ENCODE assay signal across 8 cellular contexts in genomic region chr15:65610871-65611718, GRCh38. TPM values are rescaled to one million over a fixed set of nuclear protein-coding genes. Genes with fewer than 3 reads are reported as not detected.
DNase-seq lines count a peak whose midpoint lies in the region; ATAC-seq and TF ChIP-seq lines count a peak whose summit lies in the region.

INTS14 (minus strand) TSS chr15:65611131; CDS start chr15:65607380, 3,751 bp downstream.

- peak; percentile 90 for DNase-seq in NCI-H1092 (lab: John Stamatoyannopoulos, UW)
- peak; percentile 96 for DNase-seq in globus pallidus (ENCODE audit: low spot score)
- DNase-seq in occipital lobe (lab: John Stamatoyannopoulos, UW) = peak; percentile 96

- H3K9me3 Mint-ChIP-seq in activated naive CD4-positive, alpha-beta T cell treated with anti-CD3 and anti-CD28 coated beads, Interleukin-2, amount 50 U/mL, for 24 hours = no peaks in the 10 kb centered on the region

- H3K27ac Mint-ChIP-seq in activated naive CD4-positive, alpha-beta T cell treated with anti-CD3 and anti-CD28 coated beads, Interleukin-2, amount 50 U/mL, for 24 hours = peak within 1 kb of the TSS; percentile 100

- H3K27me3 Mint-ChIP-seq in activated naive CD4-positive, alpha-beta T cell treated with anti-CD3 and anti-CD28 coated beads, Interleukin-2, amount 50 U/mL, for 24 hours = no peaks in the 10 kb centered on the region

- H3K4me1 Mint-ChIP-seq in activated naive CD4-positive, alpha-beta T cell treated with anti-CD3 and anti-CD28 coated beads, Interleukin-2, amount 50 U/mL, for 24 hours = peaks cover 44% of the 10 kb centered on the region

- peak; percentile 96 for ATAC-seq in HG02610 (IDR thresholded peaks at IDR 0.05; ENCODE audit: unreplicated experiment)
- ATAC-seq in SK-N-SH treated with all-trans-retinoic acid at 6 μM for 48 hours = peak; percentile 100

- H3K36me3 Mint-ChIP-seq in activated naive CD4-positive, alpha-beta T cell treated with anti-CD3 and anti-CD28 coated beads, Interleukin-2, amount 50 U/mL, for 24 hours = no peaks in the 10 kb centered on the region

- peak; percentile 87 for TF ChIP-seq POLR2A in GM10847 (IDR thresholded peaks at IDR 0.05; ENCODE audit: extremely low read depth, insufficient read length)

- peak within 1 kb of the TSS; percentile 98 for H3K4me3 Mint-ChIP-seq in activated naive CD4-positive, alpha-beta T cell treated with anti-CD3 and anti-CD28 coated beads, Interleukin-2, amount 50 U/mL, for 24 hours

- peak within 1 kb of the TSS; percentile 90 for H3K27ac ChIP-seq in temporal lobe (ENCODE audit: low read depth, low read length)

TF ChIP-seq in SK-N-SH treated with all-trans-retinoic acid at 6 μM for 48 hours, 23 proteins besides CTCF, POLR2A, EP300 and RAD21:
- TF ChIP-seq ESRRG (CRISPR knock-in tag; IDR thresholded peaks at IDR 0.05) (no peak), CSRNP3 (CRISPR knock-in tag; IDR thresholded peaks at IDR 0.05) (no peak), SNAI2 (CRISPR knock-in tag; IDR thresholded peaks at IDR 0.05) (no peak), RARB (CRISPR knock-in tag; IDR thresholded peaks at IDR 0.05) (no peak), CSDC2 (CRISPR knock-in tag; IDR thresholded peaks at IDR 0.05) (no peak), ZFP3 (CRISPR knock-in tag; IDR thresholded peaks at IDR 0.05) (0 out of 2 replicates have a peak, but pooled peaks have one; percentile 13), POU6F1 (CRISPR knock-in tag; IDR thresholded peaks at IDR 0.05; ENCODE audit: borderline replicate concordance, low read depth) (no peak), ISL1 (CRISPR knock-in tag; IDR thresholded peaks at IDR 0.05) (no peak), ZC3H10 (CRISPR knock-in tag; IDR thresholded peaks at IDR 0.05) (peak; percentile 42; the same call in 1 of the 2 replicates), GLIS3 (CRISPR knock-in tag; IDR thresholded peaks at IDR 0.05) (0 out of 2 replicates have a peak, but pooled peaks have one; percentile 10), OSR1 (CRISPR knock-in tag; IDR thresholded peaks at IDR 0.05) (no peak), ZNF8 (CRISPR knock-in tag; IDR thresholded peaks at IDR 0.05) (peak; percentile 18; the same call in 1 of the 2 replicates), ZNF70 (CRISPR knock-in tag; IDR thresholded peaks at IDR 0.05) (no peak), TCF4 (CRISPR knock-in tag; IDR thresholded peaks at IDR 0.05; ENCODE audit: borderline replicate concordance) (no peak)
- TF ChIP-seq, protein P1, sequence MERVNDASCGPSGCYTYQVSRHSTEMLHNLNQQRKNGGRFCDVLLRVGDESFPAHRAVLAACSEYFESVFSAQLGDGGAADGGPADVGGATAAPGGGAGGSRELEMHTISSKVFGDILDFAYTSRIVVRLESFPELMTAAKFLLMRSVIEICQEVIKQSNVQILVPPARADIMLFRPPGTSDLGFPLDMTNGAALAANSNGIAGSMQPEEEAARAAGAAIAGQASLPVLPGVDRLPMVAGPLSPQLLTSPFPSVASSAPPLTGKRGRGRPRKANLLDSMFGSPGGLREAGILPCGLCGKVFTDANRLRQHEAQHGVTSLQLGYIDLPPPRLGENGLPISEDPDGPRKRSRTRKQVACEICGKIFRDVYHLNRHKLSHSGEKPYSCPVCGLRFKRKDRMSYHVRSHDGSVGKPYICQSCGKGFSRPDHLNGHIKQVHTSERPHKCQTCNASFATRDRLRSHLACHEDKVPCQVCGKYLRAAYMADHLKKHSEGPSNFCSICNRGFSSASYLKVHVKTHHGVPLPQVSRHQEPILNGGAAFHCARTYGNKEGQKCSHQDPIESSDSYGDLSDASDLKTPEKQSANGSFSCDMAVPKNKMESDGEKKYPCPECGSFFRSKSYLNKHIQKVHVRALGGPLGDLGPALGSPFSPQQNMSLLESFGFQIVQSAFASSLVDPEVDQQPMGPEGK (CRISPR knock-in tag; IDR thresholded peaks at IDR 0.05; ENCODE audit: borderline replicate concordance) = no peak
- TF ChIP-seq, protein P2, sequence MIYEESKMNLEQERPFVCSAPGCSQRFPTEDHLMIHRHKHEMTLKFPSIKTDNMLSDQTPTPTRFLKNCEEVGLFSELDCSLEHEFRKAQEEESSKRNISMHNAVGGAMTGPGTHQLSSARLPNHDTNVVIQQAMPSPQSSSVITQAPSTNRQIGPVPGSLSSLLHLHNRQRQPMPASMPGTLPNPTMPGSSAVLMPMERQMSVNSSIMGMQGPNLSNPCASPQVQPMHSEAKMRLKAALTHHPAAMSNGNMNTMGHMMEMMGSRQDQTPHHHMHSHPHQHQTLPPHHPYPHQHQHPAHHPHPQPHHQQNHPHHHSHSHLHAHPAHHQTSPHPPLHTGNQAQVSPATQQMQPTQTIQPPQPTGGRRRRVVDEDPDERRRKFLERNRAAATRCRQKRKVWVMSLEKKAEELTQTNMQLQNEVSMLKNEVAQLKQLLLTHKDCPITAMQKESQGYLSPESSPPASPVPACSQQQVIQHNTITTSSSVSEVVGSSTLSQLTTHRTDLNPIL (CRISPR knock-in tag; IDR thresholded peaks at IDR 0.05; ENCODE audit: low read depth) = no peak
- TF ChIP-seq, protein P3, sequence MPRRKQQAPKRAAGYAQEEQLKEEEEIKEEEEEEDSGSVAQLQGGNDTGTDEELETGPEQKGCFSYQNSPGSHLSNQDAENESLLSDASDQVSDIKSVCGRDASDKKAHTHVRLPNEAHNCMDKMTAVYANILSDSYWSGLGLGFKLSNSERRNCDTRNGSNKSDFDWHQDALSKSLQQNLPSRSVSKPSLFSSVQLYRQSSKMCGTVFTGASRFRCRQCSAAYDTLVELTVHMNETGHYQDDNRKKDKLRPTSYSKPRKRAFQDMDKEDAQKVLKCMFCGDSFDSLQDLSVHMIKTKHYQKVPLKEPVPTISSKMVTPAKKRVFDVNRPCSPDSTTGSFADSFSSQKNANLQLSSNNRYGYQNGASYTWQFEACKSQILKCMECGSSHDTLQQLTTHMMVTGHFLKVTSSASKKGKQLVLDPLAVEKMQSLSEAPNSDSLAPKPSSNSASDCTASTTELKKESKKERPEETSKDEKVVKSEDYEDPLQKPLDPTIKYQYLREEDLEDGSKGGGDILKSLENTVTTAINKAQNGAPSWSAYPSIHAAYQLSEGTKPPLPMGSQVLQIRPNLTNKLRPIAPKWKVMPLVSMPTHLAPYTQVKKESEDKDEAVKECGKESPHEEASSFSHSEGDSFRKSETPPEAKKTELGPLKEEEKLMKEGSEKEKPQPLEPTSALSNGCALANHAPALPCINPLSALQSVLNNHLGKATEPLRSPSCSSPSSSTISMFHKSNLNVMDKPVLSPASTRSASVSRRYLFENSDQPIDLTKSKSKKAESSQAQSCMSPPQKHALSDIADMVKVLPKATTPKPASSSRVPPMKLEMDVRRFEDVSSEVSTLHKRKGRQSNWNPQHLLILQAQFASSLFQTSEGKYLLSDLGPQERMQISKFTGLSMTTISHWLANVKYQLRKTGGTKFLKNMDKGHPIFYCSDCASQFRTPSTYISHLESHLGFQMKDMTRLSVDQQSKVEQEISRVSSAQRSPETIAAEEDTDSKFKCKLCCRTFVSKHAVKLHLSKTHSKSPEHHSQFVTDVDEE (CRISPR knock-in tag; IDR thresholded peaks at IDR 0.05) = peak; percentile 21; the same call in 1 of the 2 replicates

RNA-seq across cellular contexts. Expression of gene INTS14, which starts in this region (rescaled TPM):
- total RNA-seq in occipital lobe = 26.7 TPM
- 16.0 TPM for total RNA-seq in temporal lobe

Comparison
In these comparisons a context has a peak if more than half of its experiments do, and no peak if none do; other contexts are left out.
1. Peak in every context shown above with its lines: DNase-seq, ATAC-seq and H3K27ac ChIP-seq.